1 cellular context compared by ENCODE assay signal in the genomic region with DNA sequence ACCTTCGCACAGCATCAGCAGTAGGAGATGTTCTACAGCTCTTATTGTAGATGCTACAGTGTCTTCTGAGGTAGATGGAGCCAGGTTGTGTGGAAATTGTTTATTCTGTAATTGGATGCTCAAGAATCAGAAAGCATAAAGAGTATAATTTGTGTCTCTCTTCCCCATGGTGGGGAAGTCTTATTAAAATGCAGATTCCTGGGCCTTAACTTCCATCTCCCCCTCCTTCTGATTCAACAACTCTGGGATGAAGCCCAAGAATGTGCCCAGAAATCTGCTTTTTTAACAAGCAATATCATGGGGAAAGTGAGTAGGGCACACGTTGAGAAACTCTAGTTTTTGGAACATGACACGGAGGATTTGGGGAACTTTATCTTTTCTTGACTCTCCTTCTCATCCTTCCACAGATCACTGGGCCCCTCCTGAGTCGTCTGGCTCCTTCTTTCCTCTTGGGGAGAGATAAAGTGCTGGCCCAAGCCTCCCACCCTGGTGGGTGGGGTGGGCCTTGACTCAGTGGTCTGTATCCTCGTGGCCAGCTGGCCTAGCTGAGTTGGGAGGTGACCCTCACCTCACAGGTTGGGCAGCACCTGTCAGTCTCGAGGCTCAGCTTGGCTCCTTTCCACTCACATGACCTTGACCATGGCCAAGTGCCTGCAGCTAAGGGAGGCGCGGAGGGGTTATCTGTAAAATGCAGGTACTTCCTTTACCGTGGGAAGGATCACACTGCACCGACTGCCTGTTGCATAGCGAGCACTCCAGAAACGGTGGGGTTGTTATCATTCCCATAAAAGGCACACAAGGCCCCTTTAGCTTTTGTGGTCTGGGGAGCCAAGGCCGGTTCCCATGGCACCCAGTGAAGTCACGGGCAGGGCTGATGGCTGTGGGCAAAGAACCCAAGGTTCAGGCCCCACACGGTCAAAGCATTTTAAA.
TF ChIP-seq lines count a peak whose summit lies in the region.

No MANE protein-coding gene starts in this region.

TF ChIP-seq in IMR-90, 13 proteins besides CTCF, POLR2A, EP300 and RAD21:
- TF ChIP-seq RFX5 (IDR thresholded peaks at IDR 0.05; ENCODE audit: low read depth, low read length) (no peak), NFE2L2 (IDR thresholded peaks at IDR 0.05; ENCODE audit: low read depth, low read length) (no peak), SMC3 (IDR thresholded peaks at IDR 0.05; ENCODE audit: low read depth, low read length) (no peak)
